ENCODE assay signal across 8 cellular contexts in genomic region chr1:53196485-53197271, GRCh38. TPM values are rescaled to one million over a fixed set of nuclear protein-coding genes. Genes with fewer than 3 reads are reported as not detected.
DNase-seq lines count a peak whose midpoint lies in the region; ATAC-seq, FAIRE-seq and TF ChIP-seq lines count a peak whose summit lies in the region.

TSS of gene CPT2 (plus strand) at chr1:53196824. CDS start at chr1:53196944, 120 bp downstream.

- peak within 1 kb of the TSS; percentile 84 to 91 (median 91) for H3K4me3 ChIP-seq in HepG2 (replicated peaks in 1 of 3; ENCODE audit: insufficient read depth in 1 of 3, low read depth in 2 of 3, low read length in 3 of 3)

- H3K79me2 ChIP-seq in HepG2 (ENCODE audit: insufficient read depth, low read length) = peaks cover 17% of the 10 kb centered on the region

- peak in 1 of 2 experiments; percentile 27; a peak in 1 of 4 replicates for TF ChIP-seq EP300 in HepG2 (IDR thresholded peaks at IDR 0.05; ENCODE audit: low read depth in 2 of 2, low read length in 2 of 2)
- TF ChIP-seq EP300 in HepG2 (CRISPR knock-in tag; IDR thresholded peaks at IDR 0.05; ENCODE audit: borderline replicate concordance) = no peak

- DNase-seq in CD1c-positive myeloid dendritic cell (ENCODE audit: extremely low spot score) (peak; percentile 97), NCI-H82 treated with DMSO at 0.1 percent for 48 hours (lab: John Stamatoyannopoulos, UW; ENCODE audit: unreplicated experiment) (peak; percentile 86), dermis microvascular lymphatic vessel endothelial cell (ENCODE audit: low read depth in 2 of 2) (peak; percentile 37 to 83), HepG2 (ENCODE audit: low spot score) (peak; percentile 79)
- DNase-seq in activated CD4-positive, alpha-beta T cell treated with anti-CD3 and anti-CD28 coated beads, Interleukin-2, amount 50 U/mL, for 48 hours = peak; percentile 93 to 94
- peak; percentile 87 to 89 for DNase-seq in stimulated activated CD4-positive, alpha-beta T cell treated with anti-CD3 and anti-CD28 coated beads, Interleukin-2, amount 100 ng/mL, for 48 hours

- peak within 1 kb of the TSS; percentile 95 for H3K9ac ChIP-seq in HepG2 (ENCODE audit: insufficient read depth, low read depth, low read length)

- POLR2A ChIA-PET in HepG2 (lab: Yijun Ruan, JAX) = interaction anchor here (1.0 to 2.3 kb wide), 9 partner anchors 13 to 182 kb away, joined by 3 to 17 read pairs (median 4); partner anchors contain the start of gene MAGOH

- no peak for TF ChIP-seq RAD21 in HepG2 (CRISPR knock-in tag; IDR thresholded peaks at IDR 0.05)

- BruUV-seq in HepG2 (replicated peaks; lab: Mats Ljungman, UMichigan) = no TSS peak

- H2AFZ ChIP-seq in HepG2 (ENCODE audit: low read length) = peak within 1 kb of the TSS; percentile 39

- H3K4me1 ChIP-seq in HepG2 (ENCODE audit: insufficient read depth, low read length) = peaks cover 53% of the 10 kb centered on the region

- no peaks in the 10 kb centered on the region for H3K9me3 ChIP-seq in HepG2 (ENCODE audit: low read length)

- WGBS in HepG2 (ENCODE audit: low lambda C conversion rate) = under 1% methylated on average over 17 of the region's 57 CpGs

- no peaks in the 10 kb centered on the region; a peak in 2 of 5 replicates for H3K36me3 ChIP-seq in HepG2 (replicated peaks in 1 of 2; ENCODE audit: control insufficient read depth in 1 of 2, insufficient read depth in 2 of 2, low read length in 2 of 2)

- intact Hi-C loops in HepG2 (cut with micrococcal nuclease; ENCODE audit: unreplicated experiment) = loop anchor here (2.0 kb wide), 1 partner anchor 24 kb away; the partner anchor contains the start of gene CZIB

- no peaks in the 10 kb centered on the region for H4K20me1 ChIP-seq in HepG2 (ENCODE audit: insufficient read depth, low read length)

- TF ChIP-seq CTCF in HepG2 (CRISPR knock-in tag; IDR thresholded peaks at IDR 0.05) = no peak

- no peaks in the 10 kb centered on the region; a peak in 1 of 5 replicates for H3K27me3 ChIP-seq in HepG2 (ENCODE audit: control insufficient read depth in 1 of 2, insufficient read depth in 2 of 2, low read length in 2 of 2)

- no peak for FAIRE-seq in HepG2 (lab: Jason Lieb, UNC)

- H3K4me2 ChIP-seq in HepG2 (ENCODE audit: low read depth, low read length) = peak within 1 kb of the TSS; percentile 74

- in situ Hi-C loops in HepG2 (cut with HindIII; ENCODE audit: extremely low pct_ligation_motif_present, low pct_unique_long_range_greater_than_20kb) = no loop called here

- peak within 1 kb of the TSS; percentile 87 for H3K27ac ChIP-seq in HepG2 (ENCODE audit: extremely low read length, insufficient read depth, low read length)

- TF ChIP-seq POLR2A in HepG2 (IDR thresholded peaks at IDR 0.05; ENCODE audit: insufficient read depth in 1 of 2, low read depth in 2 of 2, low read length in 2 of 2) = peak; percentile 78 to 97

- ATAC-seq in GM19438 (IDR thresholded peaks at IDR 0.05; ENCODE audit: low read depth, unreplicated experiment) = peak; percentile 97
- ATAC-seq in HG03571 (IDR thresholded peaks at IDR 0.05; ENCODE audit: unreplicated experiment) = peak; percentile 99
- peak; percentile 98 for ATAC-seq in HepG2

- CTCF ChIA-PET in HepG2 (lab: Yijun Ruan, JAX; ENCODE audit: low intra/inter-chr PET ratio, low total read pairs) = no interaction called here

TF ChIP-seq in HepG2, 621 proteins besides CTCF, POLR2A, EP300 and RAD21 (continues in another document):
- TF ChIP-seq ATF7-NPFF (CRISPR knock-in tag; IDR thresholded peaks at IDR 0.05; ENCODE audit: low read depth) (peak; percentile 71; the same call in 1 of the 2 replicates), ZNF367 (CRISPR knock-in tag; IDR thresholded peaks at IDR 0.05; ENCODE audit: borderline replicate concordance) (no peak; the same call in 1 of the 2 replicates), GMEB2 (CRISPR knock-in tag; IDR thresholded peaks at IDR 0.05; ENCODE audit: low read depth) (no peak), SP1 (IDR thresholded peaks at IDR 0.05) (no peak), SP1 (CRISPR knock-in tag; IDR thresholded peaks at IDR 0.05) (peak; percentile 64), SP5 (CRISPR knock-in tag; IDR thresholded peaks at IDR 0.05; ENCODE audit: borderline replicate concordance, low read depth) (peak; percentile 88), RXRB (CRISPR knock-in tag; IDR thresholded peaks at IDR 0.05; ENCODE audit: borderline replicate concordance) (peak; percentile 36; the same call in 1 of the 2 replicates), HDAC2 (CRISPR knock-in tag; IDR thresholded peaks at IDR 0.05) (0 out of 2 replicates have a peak, but pooled peaks have one; percentile 1), CHD2 (IDR thresholded peaks at IDR 0.05; ENCODE audit: low read depth, low read length) (no peak), THAP11 (CRISPR knock-in tag; IDR thresholded peaks at IDR 0.05) (peak; percentile 60; the same call in 1 of the 2 replicates), KDM5A (IDR thresholded peaks at IDR 0.05; ENCODE audit: borderline replicate concordance, low read length) (0 out of 2 replicates have a peak, but pooled peaks have one; percentile 23), ZNF430 (CRISPR knock-in tag; IDR thresholded peaks at IDR 0.05) (no peak; the same call in 1 of the 2 replicates), ZSCAN31 (CRISPR knock-in tag; IDR thresholded peaks at IDR 0.05; ENCODE audit: low read depth) (peak; percentile 13; the same call in 1 of the 2 replicates), NFIB (CRISPR knock-in tag; IDR thresholded peaks at IDR 0.05; ENCODE audit: borderline replicate concordance) (no peak), DR1 (CRISPR knock-in tag; IDR thresholded peaks at IDR 0.05) (peak; percentile 38; the same call in 1 of the 2 replicates), EED (CRISPR knock-in tag; IDR thresholded peaks at IDR 0.05) (no peak), CREM (IDR thresholded peaks at IDR 0.05) (no peak; the same call in none of the 2 replicates), CREM (CRISPR knock-in tag; IDR thresholded peaks at IDR 0.05) (no peak), ZNF275 (CRISPR knock-in tag; IDR thresholded peaks at IDR 0.05; ENCODE audit: borderline replicate concordance) (no peak), SALL1 (CRISPR knock-in tag; IDR thresholded peaks at IDR 0.05) (peak; percentile 64), HNF4G (IDR thresholded peaks at IDR 0.05; ENCODE audit: borderline replicate concordance, low read depth, low read length) (peak; percentile 11; the same call in 1 of the 2 replicates), HNF4G (CRISPR knock-in tag; IDR thresholded peaks at IDR 0.05; ENCODE audit: borderline replicate concordance, low read depth) (no peak)

RNA-seq across cellular contexts. Expression of gene CPT2, which starts in this region (rescaled TPM):
- 8.7 and 12.3 TPM in 2 replicates for total RNA-seq in dermis microvascular lymphatic vessel endothelial cell
- total RNA-seq in HepG2 (2016; rRNA removed; fragmentation: Illumina TruSeq; extraction: Trizol) = 14.1 and 14.6 TPM in 2 replicates
- total RNA-seq in HepG2 (2016; cell fraction: cytosol; rRNA removed; fragmentation: Illumina TruSeq; extraction: Trizol; ENCODE audit: low read depth) = 1.1 and 1.2 TPM in 2 replicates
- 13.1 and 14.0 TPM in 2 replicates for total RNA-seq in HepG2 (2016; cell fraction: insoluble cytoplasmic fraction; rRNA removed; fragmentation: Illumina TruSeq; extraction: Trizol)
- total RNA-seq in HepG2 (2016; cell fraction: membrane; rRNA removed; fragmentation: Illumina TruSeq; extraction: Trizol) = 3.0 and 3.7 TPM in 2 replicates
- total RNA-seq in HepG2 (2016; cell fraction: nucleus; rRNA removed; fragmentation: Illumina TruSeq; extraction: Trizol) = 6.2 and 7.9 TPM in 2 replicates
- polyA plus RNA-seq in HepG2 (2011; rRNA removed) = 12.6 and 16.0 TPM in 2 replicates
- 12.6 and 14.8 TPM in 2 replicates for polyA plus RNA-seq in HepG2 (2011; cell fraction: cytosol; rRNA removed)
- 5.6 and 7.7 TPM in 2 replicates for polyA plus RNA-seq in HepG2 (2011; cell fraction: nucleus; rRNA removed)
- polyA plus RNA-seq in HepG2 (2012) = 9.1 and 13.6 TPM in 2 replicates
- 1.0 and 1.2 TPM in 2 replicates for polyA plus RNA-seq in HepG2 (2016; cell fraction: cytosol; fragmentation: Illumina TruSeq; extraction: Trizol; ENCODE audit: low read depth)
- polyA plus RNA-seq in HepG2 (2016; cell fraction: insoluble cytoplasmic fraction; fragmentation: Illumina TruSeq; extraction: Trizol; ENCODE audit: low read depth) = 15.4 and 15.6 TPM in 2 replicates
- 1.8 and 2.2 TPM in 2 replicates for polyA plus RNA-seq in HepG2 (2016; cell fraction: membrane; fragmentation: Illumina TruSeq; extraction: Trizol; ENCODE audit: low read depth)
- 9.0 and 10.7 TPM in 2 replicates for polyA plus RNA-seq in HepG2 (2016; cell fraction: nucleus; fragmentation: Illumina TruSeq; extraction: Trizol; ENCODE audit: insufficient read depth, low read depth)
- 13.9 and 25.3 TPM in 2 replicates for polyA minus RNA-seq in HepG2 (2011; rRNA and poly(A)+ RNA removed; ENCODE audit: low replicate concordance)
- polyA minus RNA-seq in HepG2 (2011; cell fraction: cytosol; rRNA and poly(A)+ RNA removed) = 8.6 and 11.3 TPM in 2 replicates
- polyA minus RNA-seq in HepG2 (2011; cell fraction: nucleus; rRNA and poly(A)+ RNA removed) = 7.3 and 12.7 TPM in 2 replicates

Comparison
In these comparisons a context has a peak if more than half of its experiments do, and no peak if none do; other contexts are left out.
1. Peak in every context shown above with its lines: DNase-seq, ATAC-seq, H3K4me3 ChIP-seq and H3K27ac ChIP-seq.